8 cellular contexts compared by ENCODE assay signal in genomic region chr7:156950381-156950858, GRCh38. TPM values are rescaled to one million over a fixed set of nuclear protein-coding genes. Genes with fewer than 3 reads are reported as not detected.
DNase-seq lines count a peak whose midpoint lies in the region; ATAC-seq and TF ChIP-seq lines count a peak whose summit lies in the region.

No MANE protein-coding gene starts in this region.

- H3K4me3 Mint-ChIP-seq in activated naive CD4-positive, alpha-beta T cell treated with anti-CD3 and anti-CD28 coated beads, Interleukin-2, amount 10 ng/mL, durations not matched to agents 7 days and 5 days: peak overlapping the region; percentile 96
- peak overlapping the region; percentile 100 for H3K4me3 Mint-ChIP-seq in activated CD4-positive, alpha-beta memory T cell treated with anti-CD3 and anti-CD28 coated beads, Interleukin-2, amount 10 ng/mL, durations not matched to agents 7 days and 5 days

- H3K36me3 ChIP-seq in iPS-20b (ENCODE audit: insufficient read depth, low read depth, low read length) (peaks cover 36% of the 10 kb centered on the region), suprapubic skin (peaks cover 29% of the 10 kb centered on the region)

- POLR2A ChIA-PET in activated CD4-positive, alpha-beta memory T cell treated with anti-CD3 and anti-CD28 coated beads, Interleukin-2, amount 10 ng/mL, durations not matched to agents 7 days and 5 days (lab: Charles Lee): interaction anchor here (0.5 to 3.5 kb wide), 12 partner anchors 13 to 1653 kb away, joined by 3 to 28 read pairs (median 3); partner anchors contain the start of genes DNAJB6 and LMBR1

- no peak for TF ChIP-seq EP300 in suprapubic skin (IDR thresholded peaks at IDR 0.05)

- no peaks in the 10 kb centered on the region for H3K27me3 ChIP-seq in iPS-20b (ENCODE audit: insufficient read depth, low read length)
- no peaks in the 10 kb centered on the region for H3K27me3 ChIP-seq in suprapubic skin

- no peaks in the 10 kb centered on the region for H3K9me3 ChIP-seq in iPS-20b (ENCODE audit: insufficient read depth, low read depth, low read length)
- no peaks in the 10 kb centered on the region for H3K9me3 ChIP-seq in suprapubic skin

- DNase-seq in activated naive CD4-positive, alpha-beta T cell treated with anti-CD3 and anti-CD28 coated beads, Interleukin-2, amount 10 ng/mL, durations not matched to agents 7 days and 5 days: no peak
- DNase-seq in activated naive CD4-positive, alpha-beta T cell treated with Interleukin-2 at 50 U/mL for 16 hours: no peak
- no peak for DNase-seq in activated CD4-positive, alpha-beta memory T cell treated with anti-CD3 and anti-CD28 coated beads, Interleukin-2, amount 10 ng/mL, durations not matched to agents 7 days and 5 days
- DNase-seq in suprapubic skin (ENCODE audit: low spot score in 2 of 2) (no peak), GM13976 (ENCODE audit: low spot score) (no peak)
- no peak for DNase-seq in stimulated activated naive CD4-positive, alpha-beta T cell treated with Interleukin-2 at 50 U/mL for 16 hours (lab: John Stamatoyannopoulos, UW)

- H3K4me3 ChIP-seq in iPS-20b (ENCODE audit: low read length): peak overlapping the region; percentile 93
- peak overlapping the region; percentile 90 for H3K4me3 ChIP-seq in suprapubic skin

- ATAC-seq in GM18505 (IDR thresholded peaks at IDR 0.05; ENCODE audit: unreplicated experiment): no peak

- 3% methylated on average over 21 of the region's 21 CpGs for WGBS in suprapubic skin

- in situ Hi-C loops in GM13976 (cut with MboI; ENCODE audit: low sequenced_read_pairs, unreplicated experiment): no loop called here

- TF ChIP-seq CTCF in suprapubic skin (IDR thresholded peaks at IDR 0.05): no peak
- TF ChIP-seq CTCF in GM13976 (IDR thresholded peaks at IDR 0.05; ENCODE audit: borderline replicate concordance, control extremely low read depth, extremely low read depth, insufficient read depth, missing control alignments): no peak

- peaks cover 33% of the 10 kb centered on the region for H3K36me3 Mint-ChIP-seq in activated naive CD4-positive, alpha-beta T cell treated with anti-CD3 and anti-CD28 coated beads, Interleukin-2, amount 10 ng/mL, durations not matched to agents 7 days and 5 days
- peaks cover 29% of the 10 kb centered on the region for H3K36me3 Mint-ChIP-seq in activated CD4-positive, alpha-beta memory T cell treated with anti-CD3 and anti-CD28 coated beads, Interleukin-2, amount 10 ng/mL, durations not matched to agents 7 days and 5 days (ENCODE audit: low read depth)

- TF ChIP-seq POLR2A in suprapubic skin (IDR thresholded peaks at IDR 0.05) (no peak), GM18505 (IDR thresholded peaks at IDR 0.05; ENCODE audit: borderline replicate concordance, extremely low read depth, insufficient read depth, insufficient read length) (no peak)

- no peaks in the 10 kb centered on the region for H3K9me3 Mint-ChIP-seq in activated naive CD4-positive, alpha-beta T cell treated with anti-CD3 and anti-CD28 coated beads, Interleukin-2, amount 10 ng/mL, durations not matched to agents 7 days and 5 days
- H3K9me3 Mint-ChIP-seq in activated CD4-positive, alpha-beta memory T cell treated with anti-CD3 and anti-CD28 coated beads, Interleukin-2, amount 10 ng/mL, durations not matched to agents 7 days and 5 days: no peaks in the 10 kb centered on the region

- H3K27ac ChIP-seq in iPS-20b (ENCODE audit: low read length) (no peak overlapping the region), suprapubic skin (no peak overlapping the region)

- H3K4me1 Mint-ChIP-seq in activated naive CD4-positive, alpha-beta T cell treated with anti-CD3 and anti-CD28 coated beads, Interleukin-2, amount 10 ng/mL, durations not matched to agents 7 days and 5 days: peaks cover 25% of the 10 kb centered on the region
- peaks cover 38% of the 10 kb centered on the region for H3K4me1 Mint-ChIP-seq in activated CD4-positive, alpha-beta memory T cell treated with anti-CD3 and anti-CD28 coated beads, Interleukin-2, amount 10 ng/mL, durations not matched to agents 7 days and 5 days

- CTCF ChIA-PET in activated naive CD4-positive, alpha-beta T cell treated with anti-CD3 and anti-CD28 coated beads, Interleukin-2, amount 10 ng/mL, durations not matched to agents 7 days and 5 days (lab: Charles Lee): interaction anchor here (0.7 to 1.4 kb wide), 9 partner anchors 8 to 389 kb away, joined by 3 to 5 read pairs (median 3); partner anchors contain the start of gene LMBR1
- CTCF ChIA-PET in activated CD4-positive, alpha-beta memory T cell treated with anti-CD3 and anti-CD28 coated beads, Interleukin-2, amount 10 ng/mL, durations not matched to agents 7 days and 5 days (lab: Charles Lee): interaction anchor here (0.9 to 3.0 kb wide), 16 partner anchors 8 to 338 kb away, joined by 3 to 25 read pairs (median 3); partner anchors contain the start of gene LMBR1

- H3K27me3 Mint-ChIP-seq in activated naive CD4-positive, alpha-beta T cell treated with anti-CD3 and anti-CD28 coated beads, Interleukin-2, amount 10 ng/mL, durations not matched to agents 7 days and 5 days: peaks cover 15% of the 10 kb centered on the region
- H3K27me3 Mint-ChIP-seq in activated CD4-positive, alpha-beta memory T cell treated with anti-CD3 and anti-CD28 coated beads, Interleukin-2, amount 10 ng/mL, durations not matched to agents 7 days and 5 days: peaks cover 14% of the 10 kb centered on the region

- peak overlapping the region; percentile 88 for H3K27ac Mint-ChIP-seq in activated naive CD4-positive, alpha-beta T cell treated with anti-CD3 and anti-CD28 coated beads, Interleukin-2, amount 10 ng/mL, durations not matched to agents 7 days and 5 days
- peak overlapping the region; percentile 85 for H3K27ac Mint-ChIP-seq in activated CD4-positive, alpha-beta memory T cell treated with anti-CD3 and anti-CD28 coated beads, Interleukin-2, amount 10 ng/mL, durations not matched to agents 7 days and 5 days

- H3K9ac ChIP-seq in iPS-20b (ENCODE audit: low read depth, low read length): peak overlapping the region; percentile 91; the same call in 1 of the 2 replicates

- H3K4me1 ChIP-seq in iPS-20b (ENCODE audit: insufficient read depth, low read length) (peaks cover 12% of the 10 kb centered on the region), suprapubic skin (peaks cover 30% of the 10 kb centered on the region)

RNA-seq across cellular contexts. Expression of gene NOM1, which starts 0.9 kb away (rescaled TPM):
- total RNA-seq in activated CD4-positive, alpha-beta memory T cell treated with anti-CD3 and anti-CD28 coated beads, Interleukin-2, amount 10 ng/mL, durations not matched to agents 7 days and 5 days: 10 to 100 TPM; 22.1 to 22.8 TPM
- total RNA-seq in suprapubic skin: 10 to 100 TPM; 18.8 to 51.5 (median 31.8) TPM

RNA-seq across cellular contexts. Expression of gene LMBR1, which starts 57.4 kb away (rescaled TPM):
- 10 to 100 TPM; 51.3 to 51.8 TPM for total RNA-seq in activated CD4-positive, alpha-beta memory T cell treated with anti-CD3 and anti-CD28 coated beads, Interleukin-2, amount 10 ng/mL, durations not matched to agents 7 days and 5 days
- 100 to 1,000 TPM in 1 of 4 donors, 10 to 100 TPM in 3; 48.7 to 104 (median 59.1) TPM for total RNA-seq in suprapubic skin
